Comparison of ENCODE assay signal across 28 cellular contexts in the genomic region with DNA sequence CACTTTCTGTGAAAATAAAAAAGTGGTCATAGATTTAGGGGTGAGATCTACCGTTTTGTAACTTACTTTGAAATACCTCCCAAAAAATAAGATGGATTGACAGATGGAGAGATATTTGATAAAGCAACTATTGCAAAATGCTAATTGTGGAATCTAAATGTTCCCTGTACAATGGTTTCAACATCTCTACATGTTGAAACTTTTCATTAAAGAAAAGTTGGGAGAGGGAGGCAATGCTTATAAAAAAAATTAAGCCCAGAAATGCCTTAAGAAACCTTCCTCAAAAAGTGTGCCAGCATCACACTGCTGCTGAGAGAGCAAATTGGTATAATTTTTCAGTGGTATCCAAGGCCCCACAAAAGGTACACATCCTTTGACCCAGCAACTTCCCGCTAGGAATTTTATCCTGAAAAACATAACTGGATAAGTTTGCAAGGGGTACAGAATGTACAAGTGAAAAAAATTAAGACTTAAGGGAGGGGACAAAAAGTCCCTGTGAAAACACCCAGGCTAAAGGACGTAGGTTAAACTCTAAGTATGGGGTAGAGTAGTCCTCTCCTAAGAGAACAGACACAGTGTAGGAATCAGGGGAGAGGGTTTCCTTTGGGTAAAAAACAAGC.
A peak's percentile ranks its signal among the peaks of the same experiment; 100 is the strongest.
DNase-seq lines count a peak whose midpoint lies in the region; ATAC-seq and TF ChIP-seq lines count a peak whose summit lies in the region.
"Had no signal": no experiment of that assay in that cellular context is flagged by ENCODE, and none has a peak within 500 bp of the region (broad histone marks: within the 10 kb centered on the region; RNA-seq: fewer than 3 reads in every experiment).

No MANE protein-coding gene starts in this region.

- CTCF ChIA-PET in MCF 10A (lab: Yijun Ruan, JAX) (interaction anchor here (1.2 kb wide), 1 partner anchor 29 kb away, joined by 3 read pairs; no protein-coding TSS in a partner anchor), mammary epithelial cell (lab: Charles Lee; ENCODE audit: low non-redundant PET) (no interaction called here)

- H3K36me3 ChIP-seq in mammary epithelial cell (ENCODE audit: insufficient read depth, low read length): no peaks in the 10 kb centered on the region
- H3K36me3 ChIP-seq in uterus: no peaks in the 10 kb centered on the region
- H3K36me3 ChIP-seq: right atrium auricular region, thoracic aorta had no signal

- peaks cover 9% of the 10 kb centered on the region for H3K4me1 ChIP-seq in mammary epithelial cell (ENCODE audit: insufficient read depth, low read length)
- H3K4me1 ChIP-seq in uterus: peaks cover under 1 to 19% of the 10 kb centered on the region in 2 donors

- H3K4me3 ChIP-seq in mammary epithelial cell (replicated peaks in 1 of 3; ENCODE audit: insufficient read depth in 1 of 3, low read depth in 2 of 3, low read length in 3 of 3): no peak overlapping the region
- no peak overlapping the region for H3K4me3 ChIP-seq in uterus
- H3K4me3 ChIP-seq: ascending aorta, mucosa of descending colon, right atrium auricular region, thoracic aorta had no signal

- peak overlapping the region; percentile 59 for H3K27ac Mint-ChIP-seq in MCF 10A (ENCODE audit: low read depth, unreplicated experiment)
- peak overlapping the region; percentile 38 to 92 for H3K27ac Mint-ChIP-seq in effector memory CD8-positive, alpha-beta T cell
- H3K27ac Mint-ChIP-seq in nephron: peak overlapping the region; percentile 48 to 71 (median 52)
- H3K27ac Mint-ChIP-seq: activated CD8-positive, alpha-beta memory T cell treated with anti-CD3 and anti-CD28 coated beads, Interleukin-2, amount 10 ng/mL, durations not matched to agents 7 days and 5 days; activated naive CD4-positive, alpha-beta T cell treated with anti-CD3 and anti-CD28 coated beads, Interleukin-2, amount 50 U/mL, for 24 hours; dendritic cell treated with granulocyte-macrophage colony-stimulating factor and Interleukin-4, amounts not matched to agents 40 ng/mL and 50 ng/mL, for 4 days; IgD-negative memory B cell had no signal

- H3K36me3 Mint-ChIP-seq in MCF 10A (ENCODE audit: insufficient read depth, unreplicated experiment) (peaks cover 31% of the 10 kb centered on the region), nephron (ENCODE audit: low read depth) (peaks cover 3% of the 10 kb centered on the region)
- H3K36me3 Mint-ChIP-seq in effector memory CD8-positive, alpha-beta T cell (ENCODE audit: insufficient read depth): peaks cover 28% of the 10 kb centered on the region
- H3K36me3 Mint-ChIP-seq: IgD-negative memory B cell had no signal

- DNase-seq in MCF 10A (ENCODE audit: unreplicated experiment) (no peak), mammary epithelial cell (no peak), uterus (no peak), NCI-H82 treated with DMSO at 0.1 percent for 48 hours (lab: John Stamatoyannopoulos, UW; ENCODE audit: unreplicated experiment) (no peak), left ventricle myocardium superior (no peak)
- no peak for DNase-seq in effector memory CD8-positive, alpha-beta T cell
- DNase-seq: activated CD4-positive, alpha-beta T cell treated with anti-CD3 and anti-CD28 coated beads, Interleukin-2, amount 10 ng/mL, durations not matched to agents 7 days and 5 days; activated CD8-positive, alpha-beta memory T cell treated with anti-CD3 and anti-CD28 coated beads, Interleukin-2, amount 10 ng/mL, durations not matched to agents 7 days and 5 days; DMS79; GDM1; islet precursor cell; mucosa of descending colon; NCI-H1092 treated with DMSO at 0.1 percent for 48 hours; NCI-H187 treated with DMSO at 0.1 percent for 48 hours; NCI-H2171 treated with DMSO at 0.1 percent for 48 hours; NCI-H524; stimulated activated CD4-positive, alpha-beta T cell treated with anti-CD3 and anti-CD28 coated beads, Interleukin-4, amount 100 ng/mL, for 1 hour; T-helper 9 cell had no signal

- H3K4me3 Mint-ChIP-seq in MCF 10A (ENCODE audit: unreplicated experiment) (no peak overlapping the region), nephron (no peak overlapping the region)
- no peak overlapping the region for H3K4me3 Mint-ChIP-seq in effector memory CD8-positive, alpha-beta T cell
- H3K4me3 Mint-ChIP-seq: activated CD4-positive, alpha-beta T cell treated with anti-CD3 and anti-CD28 coated beads, Interleukin-2, amount 10 ng/mL, durations not matched to agents 7 days and 5 days; activated CD8-positive, alpha-beta memory T cell treated with anti-CD3 and anti-CD28 coated beads, Interleukin-2, amount 10 ng/mL, durations not matched to agents 7 days and 5 days; activated naive CD4-positive, alpha-beta T cell treated with anti-CD3 and anti-CD28 coated beads, Interleukin-2, amount 50 U/mL, for 24 hours; dendritic cell treated with granulocyte-macrophage colony-stimulating factor and Interleukin-4, amounts not matched to agents 40 ng/mL and 50 ng/mL, for 4 days; IgD-negative memory B cell had no signal

- no peak overlapping the region for H2AFZ ChIP-seq in mammary epithelial cell (ENCODE audit: low read depth, low read length)

- H3K9me3 Mint-ChIP-seq in MCF 10A (ENCODE audit: unreplicated experiment): no peaks in the 10 kb centered on the region
- no peaks in the 10 kb centered on the region for H3K9me3 Mint-ChIP-seq in effector memory CD8-positive, alpha-beta T cell
- H3K9me3 Mint-ChIP-seq in nephron: no peaks in the 10 kb centered on the region
- H3K9me3 Mint-ChIP-seq: activated naive CD4-positive, alpha-beta T cell treated with anti-CD3 and anti-CD28 coated beads, Interleukin-2, amount 50 U/mL, for 24 hours; dendritic cell treated with granulocyte-macrophage colony-stimulating factor and Interleukin-4, amounts not matched to agents 40 ng/mL and 50 ng/mL, for 4 days; IgD-negative memory B cell had no signal

- H4K20me1 ChIP-seq in mammary epithelial cell (ENCODE audit: insufficient read depth, low read length): no peaks in the 10 kb centered on the region

- no TSS peak for BruUV-seq in MCF 10A (replicated peaks; lab: Mats Ljungman, UMichigan)
- BruUV-seq in mammary epithelial cell (replicated peaks; lab: Mats Ljungman, UMichigan): no TSS peak

- H3K27ac ChIP-seq in mammary epithelial cell (ENCODE audit: insufficient read depth, low read depth, low read length) (no peak overlapping the region), uterus (peak overlapping the region; percentile 31 to 69)
- H3K27ac ChIP-seq: ascending aorta, thoracic aorta had no signal

- in situ Hi-C loops in mammary epithelial cell (cut with MboI; ENCODE audit: low sequenced_read_pairs in 2 of 2): no loop called here

- intact Hi-C loops in MCF 10A (cut with micrococcal nuclease): loop anchor here (5.0 kb wide), 2 partner anchors 69 to 86 kb away; a partner anchor contains a TSS
- intact Hi-C loops in mammary epithelial cell (cut with micrococcal nuclease): loop anchor here (10.0 kb wide), 1 partner anchor 83 kb away; a partner anchor contains a TSS
- intact Hi-C loops in uterus (cut with DNase I; ENCODE audit: low total_unique reads): no loop called here
- intact Hi-C loops in left ventricle myocardium superior (cut with micrococcal nuclease): no loop called here

- H3K9me3 ChIP-seq in mammary epithelial cell (replicated peaks; ENCODE audit: insufficient read depth, low read length): no peaks in the 10 kb centered on the region
- H3K9me3 ChIP-seq in uterus: no peaks in the 10 kb centered on the region
- H3K9me3 ChIP-seq: ascending aorta, mucosa of descending colon, right atrium auricular region, thoracic aorta had no signal

- no peak for ATAC-seq in effector memory CD8-positive, alpha-beta T cell (replicated peaks)
- ATAC-seq in HG03045 (IDR thresholded peaks at IDR 0.05; ENCODE audit: unreplicated experiment) (no peak), left ventricle myocardium superior (no peak)
- ATAC-seq: activated CD8-positive, alpha-beta memory T cell treated with anti-CD3 and anti-CD28 coated beads, Interleukin-2, amount 10 ng/mL, durations not matched to agents 7 days and 5 days; mucosa of descending colon; Right ventricle myocardium inferior; SK-N-SH treated with all-trans-retinoic acid at 6 μM for 48 hours had no signal

- H3K9ac ChIP-seq in mammary epithelial cell (ENCODE audit: insufficient read depth, low read length): no peak overlapping the region

- TF ChIP-seq POLR2A in uterus (IDR thresholded peaks at IDR 0.05): no peak

- peaks cover 71% of the 10 kb centered on the region for H3K4me1 Mint-ChIP-seq in MCF 10A (ENCODE audit: insufficient read depth, unreplicated experiment)
- H3K4me1 Mint-ChIP-seq in effector memory CD8-positive, alpha-beta T cell (ENCODE audit: low read depth in 2 of 2): peaks cover 61 to 63% of the 10 kb centered on the region in 2 donors
- H3K4me1 Mint-ChIP-seq in nephron: peaks cover 66% of the 10 kb centered on the region

- H3K27me3 Mint-ChIP-seq in MCF 10A (ENCODE audit: insufficient read depth, unreplicated experiment) (no peaks in the 10 kb centered on the region), nephron (ENCODE audit: low read depth) (no peaks in the 10 kb centered on the region)
- H3K27me3 Mint-ChIP-seq in effector memory CD8-positive, alpha-beta T cell: no peaks in the 10 kb centered on the region
- H3K27me3 Mint-ChIP-seq: activated naive CD4-positive, alpha-beta T cell treated with anti-CD3 and anti-CD28 coated beads, Interleukin-2, amount 50 U/mL, for 24 hours; dendritic cell treated with granulocyte-macrophage colony-stimulating factor and Interleukin-4, amounts not matched to agents 40 ng/mL and 50 ng/mL, for 4 days; IgD-negative memory B cell had no signal

- dilution Hi-C loops in mammary epithelial cell (cut with HindIII; ENCODE audit: low sequenced_read_pairs): no loop called here

- peaks cover 41% of the 10 kb centered on the region for H3K27me3 ChIP-seq in mammary epithelial cell (ENCODE audit: insufficient read depth, low read length)
- no peaks in the 10 kb centered on the region for H3K27me3 ChIP-seq in uterus
- H3K27me3 ChIP-seq: ascending aorta, right atrium auricular region had no signal

- 46% methylated on average over 3 of the region's 3 CpGs for WGBS in mammary epithelial cell (ENCODE audit: low coverage, missing lambda C conversion rate)

- no peaks in the 10 kb centered on the region for H3K79me2 ChIP-seq in mammary epithelial cell (ENCODE audit: insufficient read depth, low read length)

- TF ChIP-seq CTCF in MCF 10A (IDR thresholded peaks at IDR 0.05; ENCODE audit: unreplicated experiment) (no peak), mammary epithelial cell (conservative IDR thresholded peaks at IDR 0.05 in 1 of 2, IDR thresholded peaks at IDR 0.05 in 1 of 2; ENCODE audit: extremely low read depth in 1 of 2, insufficient read depth in 1 of 2, low read depth in 1 of 2, low read length in 2 of 2) (no peak), nephron (IDR thresholded peaks at IDR 0.05; ENCODE audit: unreplicated experiment in 3 of 3) (no peak), uterus (IDR thresholded peaks at IDR 0.05) (no peak)

- no peak overlapping the region for H3K4me2 ChIP-seq in mammary epithelial cell (ENCODE audit: insufficient read depth, low read depth, low read length)

- POLR2A ChIA-PET in MCF 10A (lab: Yijun Ruan, JAX): interaction anchor here (0.6 to 9.5 kb wide), 5 partner anchors 16 to 84 kb away, joined by 3 to 68 read pairs (median 6); a partner anchor contains a TSS

Comparison
In these comparisons a context has a peak if more than half of its experiments do, and no peak if none do; other contexts are left out.
1. intact Hi-C loops: an anchor here in MCF 10A (5.0 kb wide) and mammary epithelial cell (10.0 kb wide); none called in uterus and left ventricle myocardium superior.